In genomic region chr2:84454581-84454980, GRCh38 we compare ENCODE assay signal across 19 cellular contexts. TPM values are rescaled to one million over a fixed set of nuclear protein-coding genes. Genes with fewer than 3 reads are reported as not detected.
A peak's percentile ranks its signal among the peaks of the same experiment; 100 is the strongest.
DNase-seq lines count a peak whose midpoint lies in the region; ATAC-seq and TF ChIP-seq lines count a peak whose summit lies in the region.
"Had no signal": no experiment of that assay in that cellular context is flagged by ENCODE, and none has a peak within 500 bp of the region (broad histone marks: within the 10 kb centered on the region; RNA-seq: fewer than 3 reads in every experiment).

No MANE protein-coding gene starts in this region.

- H3K27me3 ChIP-seq in breast epithelium, result no peaks in the 10 kb centered on the region
- no peaks in the 10 kb centered on the region for H3K27me3 ChIP-seq in Caco-2 (replicated peaks; ENCODE audit: control insufficient read depth, insufficient read depth, low read length)
- no peaks in the 10 kb centered on the region for H3K27me3 ChIP-seq in Loucy (ENCODE audit: insufficient read depth, low read length, poor library complexity, severe bottlenecking)
- no peaks in the 10 kb centered on the region for H3K27me3 ChIP-seq in parathyroid adenoma (ENCODE audit: control insufficient read depth, insufficient read depth, low read length)
- H3K27me3 ChIP-seq in heart left ventricle, result no peaks in the 10 kb centered on the region
- H3K27me3 ChIP-seq: SJSA1 had no signal

- intact Hi-C loops in MCF 10A (cut with micrococcal nuclease) (no loop called here), breast epithelium (cut with DNase I; ENCODE audit: low total_unique reads) (no loop called here), Caco-2 (cut with micrococcal nuclease; ENCODE audit: unreplicated experiment) (no loop called here), heart left ventricle (cut with DNase I) (no loop called here)

- CTCF ChIA-PET in MCF 10A (lab: Yijun Ruan, JAX), result interaction anchor here (0.6 to 1.0 kb wide), 3 partner anchors 10 to 196 kb away, joined by 3 read pairs; no protein-coding TSS in a partner anchor
- CTCF ChIA-PET in Caco-2 (lab: Charles Lee), result no interaction called here

- DNase-seq in MCF 10A (ENCODE audit: unreplicated experiment) (no peak), breast epithelium (ENCODE audit: low spot score in 2 of 2) (no peak), Caco-2 (no peak), heart left ventricle (no peak), NCI-H2081 treated with DMSO at 0.1 percent for 48 hours (lab: John Stamatoyannopoulos, UW) (no peak)
- DNase-seq: C1 segment of cervical spinal cord; Calu3; CD8-positive, alpha-beta memory T cell; DMS79 treated with DMSO at 0.1 percent for 48 hours; GF-D8; MM.1S; NCI-H2029; NCI-H526 treated with DMSO at 0.1 percent for 48 hours; Right ventricle myocardium superior; RPMI8226 had no signal

- peaks cover 18% of the 10 kb centered on the region for H3K36me3 Mint-ChIP-seq in MCF 10A (ENCODE audit: insufficient read depth, unreplicated experiment)
- peaks cover 5% of the 10 kb centered on the region for H3K36me3 Mint-ChIP-seq in Caco-2 (ENCODE audit: insufficient read depth, unreplicated experiment)

- H2AFZ ChIP-seq in Loucy (ENCODE audit: low read length), result no peak overlapping the region
- no peak overlapping the region for H2AFZ ChIP-seq in parathyroid adenoma

- H4K20me1 ChIP-seq in Loucy (ENCODE audit: insufficient read depth, low read length, poor library complexity, severe bottlenecking), result peaks cover 22% of the 10 kb centered on the region

- H3K4me2 ChIP-seq in Loucy (ENCODE audit: low read depth, low read length, poor library complexity, severe bottlenecking) (peak overlapping the region; percentile 28), parathyroid adenoma (ENCODE audit: low read length) (peak overlapping the region; percentile 27)

- H3K27ac Mint-ChIP-seq in MCF 10A (ENCODE audit: low read depth, unreplicated experiment) (peak overlapping the region; percentile 44), Caco-2 (ENCODE audit: unreplicated experiment) (peak overlapping the region; percentile 60)

- no peaks in the 10 kb centered on the region for H3F3A ChIP-seq in Loucy (ENCODE audit: low read depth)

- H3K79me2 ChIP-seq in Loucy (ENCODE audit: insufficient read depth, low read length) (peaks cover 66% of the 10 kb centered on the region), parathyroid adenoma (peaks cover 62% of the 10 kb centered on the region)

- no peaks in the 10 kb centered on the region for H3K36me3 ChIP-seq in breast epithelium
- peaks cover 3% of the 10 kb centered on the region; the same call in 1 of the 2 replicates for H3K36me3 ChIP-seq in Caco-2 (ENCODE audit: control insufficient read depth, insufficient read depth, low read length)
- no peaks in the 10 kb centered on the region for H3K36me3 ChIP-seq in Loucy (ENCODE audit: insufficient read depth, low read length)
- no peaks in the 10 kb centered on the region for H3K36me3 ChIP-seq in parathyroid adenoma (ENCODE audit: control insufficient read depth, insufficient read depth, low read length)
- peaks cover 0 to 13% (median 0%) of the 10 kb centered on the region in 9 donors for H3K36me3 ChIP-seq in heart left ventricle

- no peaks in the 10 kb centered on the region for H3K27me3 Mint-ChIP-seq in MCF 10A (ENCODE audit: insufficient read depth, unreplicated experiment)
- no peaks in the 10 kb centered on the region for H3K27me3 Mint-ChIP-seq in Caco-2 (ENCODE audit: insufficient read depth, unreplicated experiment)
- H3K27me3 Mint-ChIP-seq: CD8-positive, alpha-beta memory T cell had no signal

- no peaks in the 10 kb centered on the region for H3K9me2 ChIP-seq in Loucy (replicated peaks; ENCODE audit: low read depth, low read length)

- H3K9me3 Mint-ChIP-seq in MCF 10A (ENCODE audit: unreplicated experiment) (no peaks in the 10 kb centered on the region), Caco-2 (ENCODE audit: unreplicated experiment) (no peaks in the 10 kb centered on the region)
- H3K9me3 Mint-ChIP-seq: CD8-positive, alpha-beta memory T cell had no signal

- no peak overlapping the region for H3K4me3 ChIP-seq in breast epithelium
- H3K4me3 ChIP-seq in Caco-2 (ENCODE audit: low read depth, low read length), result no peak overlapping the region
- H3K4me3 ChIP-seq in Loucy (ENCODE audit: low read length, poor library complexity, severe bottlenecking), result no peak overlapping the region
- H3K4me3 ChIP-seq in parathyroid adenoma (ENCODE audit: low read depth, low read length), result no peak overlapping the region
- no peak overlapping the region for H3K4me3 ChIP-seq in heart left ventricle
- H3K4me3 ChIP-seq: SJSA1 had no signal

- 88 to 94% (median 90%) methylated on average over 2 of the region's 2 CpGs for WGBS in heart left ventricle, 4 donors

- H3K4me3 Mint-ChIP-seq in MCF 10A (ENCODE audit: unreplicated experiment) (no peak overlapping the region), Caco-2 (ENCODE audit: unreplicated experiment) (no peak overlapping the region)

- peaks cover 0 to 5% of the 10 kb centered on the region in 2 donors for H3K4me1 ChIP-seq in breast epithelium
- peaks cover 17% of the 10 kb centered on the region for H3K4me1 ChIP-seq in Caco-2
- H3K4me1 ChIP-seq in Loucy (ENCODE audit: insufficient read depth, low read length, poor library complexity, severe bottlenecking), result peaks cover 24% of the 10 kb centered on the region
- peaks cover 31% of the 10 kb centered on the region for H3K4me1 ChIP-seq in parathyroid adenoma
- H3K4me1 ChIP-seq in heart left ventricle, result peaks cover 0 to 78% (median 46%) of the 10 kb centered on the region in 12 donors

- TF ChIP-seq POLR2A in breast epithelium (IDR thresholded peaks at IDR 0.05) (no peak), heart left ventricle (IDR thresholded peaks at IDR 0.05) (no peak)

- H3K9ac ChIP-seq in Loucy (ENCODE audit: low read depth, low read length, poor library complexity, severe bottlenecking) (no peak overlapping the region), parathyroid adenoma (no peak overlapping the region)

- H3K9me3 ChIP-seq in breast epithelium (no peaks in the 10 kb centered on the region), Caco-2 (no peaks in the 10 kb centered on the region), Loucy (ENCODE audit: insufficient read depth, low read depth, low read length) (no peaks in the 10 kb centered on the region), parathyroid adenoma (ENCODE audit: control insufficient read depth, low read length) (no peaks in the 10 kb centered on the region), heart left ventricle (no peaks in the 10 kb centered on the region)
- H3K9me3 ChIP-seq: SJSA1 had no signal

- ATAC-seq in heart left ventricle, result no peak

- BruUV-seq in MCF 10A (replicated peaks; lab: Mats Ljungman, UMichigan) (no TSS peak), Caco-2 (replicated peaks; lab: Mats Ljungman, UMichigan) (no TSS peak)

- H3K4me1 Mint-ChIP-seq in MCF 10A (ENCODE audit: insufficient read depth, unreplicated experiment), result peaks cover 33% of the 10 kb centered on the region
- H3K4me1 Mint-ChIP-seq in Caco-2 (ENCODE audit: low read depth, unreplicated experiment), result peaks cover 22% of the 10 kb centered on the region

- POLR2A ChIA-PET in MCF 10A (lab: Yijun Ruan, JAX), result no interaction called here
- POLR2A ChIA-PET in Caco-2 (lab: Charles Lee), result no interaction called here

- H3K27ac ChIP-seq in breast epithelium, result no peak overlapping the region
- H3K27ac ChIP-seq in parathyroid adenoma, result no peak overlapping the region
- no peak overlapping the region for H3K27ac ChIP-seq in heart left ventricle
- H3K27ac ChIP-seq: HL-60, SJSA1 had no signal

- no peak for TF ChIP-seq CTCF in MCF 10A (IDR thresholded peaks at IDR 0.05; ENCODE audit: unreplicated experiment)
- TF ChIP-seq CTCF in breast epithelium (IDR thresholded peaks at IDR 0.05), result no peak
- no peak for TF ChIP-seq CTCF in Caco-2 (IDR thresholded peaks at IDR 0.05; ENCODE audit: insufficient read depth in 1 of 2, low read depth in 1 of 2, low read length in 1 of 2, severe bottlenecking in 1 of 2, unreplicated experiment in 1 of 2)
- TF ChIP-seq CTCF in Loucy (conservative IDR thresholded peaks at IDR 0.05; ENCODE audit: low read length), result no peak
- no peak for TF ChIP-seq CTCF in parathyroid adenoma (IDR thresholded peaks at IDR 0.05)
- no peak for TF ChIP-seq CTCF in heart left ventricle (IDR thresholded peaks at IDR 0.05)

RNA-seq across cellular contexts. Expression of gene SUCLG1, which starts 4.5 kb away (rescaled TPM):
- total RNA-seq in MCF 10A (2022) (87.2 and 105 TPM in 2 replicates), breast epithelium (100 to 1,000 TPM; 108 to 112 (median 110) TPM), Caco-2 (2022) (155 and 161 TPM in 2 replicates), heart left ventricle (100 to 1,000 TPM; 184 to 348 (median 258) TPM)
- 100 to 1,000 TPM; 224 to 336 TPM for polyA plus RNA-seq in heart left ventricle
